Comparison of ENCODE assay signal across 9 cellular contexts in the genomic region with DNA sequence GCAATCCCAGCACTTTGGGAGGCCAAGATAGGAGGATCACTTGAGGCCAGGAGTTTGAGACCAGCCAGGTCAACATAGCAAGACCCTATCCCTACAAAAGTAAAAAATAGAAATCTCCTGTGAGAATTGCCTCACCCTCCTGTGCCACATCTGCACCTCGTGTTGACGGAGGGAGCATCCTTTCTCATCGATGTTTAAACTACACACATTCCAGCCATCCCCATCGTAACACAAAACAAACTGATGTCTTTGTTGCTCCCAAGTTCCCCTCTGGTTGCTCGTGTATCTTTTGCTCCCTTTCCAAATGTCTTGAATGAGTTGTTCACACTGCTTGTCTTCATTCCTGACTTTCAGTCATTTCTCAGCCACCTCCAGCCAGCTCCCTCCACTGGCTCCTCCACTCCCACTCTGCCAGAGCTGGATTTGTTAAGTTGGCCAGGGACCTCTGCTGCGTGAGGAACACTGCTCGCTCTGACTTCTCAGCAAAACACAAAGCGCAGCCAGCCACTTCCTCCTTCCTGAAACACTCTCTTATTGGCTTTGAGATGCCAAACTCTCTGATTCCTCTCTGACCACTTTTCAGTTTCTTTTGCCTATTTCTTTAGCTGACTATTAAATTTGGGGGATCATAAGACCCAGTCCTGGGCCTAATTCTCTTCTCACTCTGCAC. TPM values are rescaled to one million over a fixed set of nuclear protein-coding genes. Genes with fewer than 3 reads are reported as not detected.
DNase-seq lines count a peak whose midpoint lies in the region; ATAC-seq and TF ChIP-seq lines count a peak whose summit lies in the region.
"Had no signal": no experiment of that assay in that cellular context is flagged by ENCODE, and none has a peak within 500 bp of the region (broad histone marks: within the 10 kb centered on the region; RNA-seq: fewer than 3 reads in every experiment).

No MANE protein-coding gene starts in this region.

- H3K27me3 ChIP-seq in A673 (replicated peaks; ENCODE audit: insufficient read depth, low read depth, low read length, poor library complexity): no peaks in the 10 kb centered on the region
- H3K27me3 ChIP-seq in esophagus muscularis mucosa: no peaks in the 10 kb centered on the region

- H3K4me1 ChIP-seq in A673 (ENCODE audit: insufficient read depth, low read length, poor library complexity, severe bottlenecking) (peaks cover 15% of the 10 kb centered on the region), esophagus muscularis mucosa (peaks cover 10 to 15% (median 12%) of the 10 kb centered on the region in 4 donors)

- TF ChIP-seq CTCF in A673 (conservative IDR thresholded peaks at IDR 0.05; ENCODE audit: low read depth, low read length) (no peak), esophagus muscularis mucosa (IDR thresholded peaks at IDR 0.05) (no peak)

- POLR2A ChIA-PET in A673 (lab: Charles Lee; ENCODE audit: low non-redundant PET): no interaction called here

- DNase-seq in SIG-M5 treated with dmso at 0.1 percent for 504 hours (lab: John Stamatoyannopoulos, UW; ENCODE audit: unreplicated experiment): peak; percentile 34
- no peak for DNase-seq in SIG-M5 (lab: John Stamatoyannopoulos, UW)
- DNase-seq in NOMO-1 treated with dmso at 0.1 percent for 144 hours (lab: John Stamatoyannopoulos, UW; ENCODE audit: unreplicated experiment): peak; percentile 38
- peak; percentile 23 for DNase-seq in fibroblast of peridontal ligament (ENCODE audit: extremely low read depth)
- DNase-seq in putamen (ENCODE audit: low spot score): peak; percentile 8
- no peak for DNase-seq in A673 (ENCODE audit: low spot score)
- DNase-seq in esophagus muscularis mucosa (ENCODE audit: extremely low spot score): no peak

- no peak for TF ChIP-seq EP300 in esophagus muscularis mucosa (IDR thresholded peaks at IDR 0.05)

- CTCF ChIA-PET in A673 (lab: Charles Lee): no interaction called here

- no peak for TF ChIP-seq POLR2A in esophagus muscularis mucosa (IDR thresholded peaks at IDR 0.05; ENCODE audit: low read depth)

- BruUV-seq in A673 (replicated peaks; lab: Mats Ljungman, UMichigan): no TSS peak

- H3K4me3 ChIP-seq in A673 (ENCODE audit: low read depth, low read length, poor library complexity, severe bottlenecking) (no peak overlapping the region), esophagus muscularis mucosa (no peak overlapping the region)

- H3K36me3 ChIP-seq in A673 (ENCODE audit: insufficient read depth, low read length, poor library complexity, severe bottlenecking) (no peaks in the 10 kb centered on the region), esophagus muscularis mucosa (no peaks in the 10 kb centered on the region)

- H3K9me3 ChIP-seq in A673 (ENCODE audit: low read depth, low read length, poor library complexity, severe bottlenecking) (no peaks in the 10 kb centered on the region), esophagus muscularis mucosa (no peaks in the 10 kb centered on the region)

- no peak for ATAC-seq in GM18520 (IDR thresholded peaks at IDR 0.05; ENCODE audit: unreplicated experiment)

- WGBS in esophagus muscularis mucosa: 64% methylated on average over 8 of the region's 8 CpGs

- intact Hi-C loops in A673 (cut with micrococcal nuclease; ENCODE audit: unreplicated experiment) (no loop called here), esophagus muscularis mucosa (cut with DNase I) (no loop called here)

- H3K27ac ChIP-seq in A673 (ENCODE audit: low read depth, low read length, poor library complexity, severe bottlenecking) (no peak overlapping the region), esophagus muscularis mucosa (replicated peaks in 1 of 4) (no peak overlapping the region)
- H3K27ac ChIP-seq: 22Rv1 had no signal

RNA-seq across cellular contexts. Expression of a gene that starts 53.6 kb away (rescaled TPM):
- total RNA-seq in A673 (2021) (94.5 and 121 TPM in 2 replicates), esophagus muscularis mucosa (100 to 1,000 TPM in 2 of 4 donors, 10 to 100 TPM in 2; 74.7 to 167 (median 91.0) TPM)

Comparison
In these comparisons a context has a peak if more than half of its experiments do, and no peak if none do; other contexts are left out.
1. DNase-seq: peak in SIG-M5 treated with dmso at 0.1 percent for 504 hours (single experiment), NOMO-1 treated with dmso at 0.1 percent for 144 hours (single experiment), fibroblast of peridontal ligament (single experiment) and putamen (single experiment); none in SIG-M5 (single experiment), A673 (single experiment) and esophagus muscularis mucosa (single experiment).